Comparison of ENCODE assay signal across 8 cellular contexts in the genomic region with DNA sequence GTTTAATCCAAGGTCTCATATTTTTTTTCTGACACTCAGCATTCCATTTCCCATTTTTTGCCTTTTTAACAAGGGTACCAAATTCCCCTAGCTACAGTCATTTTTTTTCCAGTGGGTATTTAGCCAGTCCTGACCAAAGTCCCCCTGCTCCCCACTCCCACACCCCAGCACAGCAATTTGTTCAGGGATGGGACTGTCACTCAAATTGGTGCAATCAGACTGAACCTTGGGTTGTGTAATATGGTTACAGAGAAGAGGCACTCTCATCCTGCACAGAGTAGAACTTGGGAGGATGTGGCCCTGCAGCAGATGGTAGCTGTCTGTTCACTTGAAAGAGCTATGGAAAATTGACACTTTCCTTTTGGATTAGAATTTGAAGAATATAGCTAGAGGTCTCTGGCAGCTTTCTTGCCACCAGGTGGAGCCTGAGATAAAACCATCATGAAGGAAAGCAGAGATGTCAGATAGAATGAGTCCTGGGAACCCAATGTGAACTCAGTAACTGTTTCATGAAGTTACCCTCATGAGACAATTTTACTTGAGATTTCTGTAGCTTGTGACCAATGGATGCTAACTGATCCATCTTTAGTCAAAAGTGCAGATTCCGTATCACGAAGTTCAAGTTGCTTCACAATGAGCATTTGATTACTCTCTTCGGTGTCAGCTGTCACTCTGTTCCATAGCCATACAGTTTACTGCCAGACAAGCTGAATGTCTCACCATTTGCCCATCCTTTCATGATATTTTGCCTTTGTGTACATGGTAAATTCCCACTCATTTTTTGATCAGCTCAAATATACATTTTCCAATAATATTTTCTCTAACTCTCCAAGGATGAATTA.
DNase-seq lines count a peak whose midpoint lies in the region; ATAC-seq and TF ChIP-seq lines count a peak whose summit lies in the region.

No MANE protein-coding gene starts in this region.

- no peaks in the 10 kb centered on the region for H3K36me3 Mint-ChIP-seq in GM23338 (ENCODE audit: low read depth)
- no peaks in the 10 kb centered on the region for H3K36me3 Mint-ChIP-seq in mesothelial cell of epicardium
- H3K36me3 Mint-ChIP-seq in activated naive CD8-positive, alpha-beta T cell treated with anti-CD3 and anti-CD28 coated beads for 36 hours: no peaks in the 10 kb centered on the region

- no peaks in the 10 kb centered on the region; the same call in 1 of the 2 replicates for H3K4me1 ChIP-seq in GM23338 (ENCODE audit: insufficient read depth)

- no peaks in the 10 kb centered on the region for H3K9me2 ChIP-seq in GM23338 (ENCODE audit: insufficient read depth)

- no peak overlapping the region for H3K27ac Mint-ChIP-seq in GM23338
- H3K27ac Mint-ChIP-seq in mesothelial cell of epicardium: no peak overlapping the region
- H3K27ac Mint-ChIP-seq in activated naive CD8-positive, alpha-beta T cell treated with anti-CD3 and anti-CD28 coated beads for 36 hours: no peak overlapping the region

- H3K27ac ChIP-seq in GM23338 (ENCODE audit: low read depth): no peak overlapping the region
- no peak overlapping the region for H3K27ac ChIP-seq in brain microvascular endothelial cell

- H3K27me3 Mint-ChIP-seq in GM23338 (ENCODE audit: insufficient read depth, low read depth, poor library complexity): no peaks in the 10 kb centered on the region
- H3K27me3 Mint-ChIP-seq in mesothelial cell of epicardium (ENCODE audit: low read depth): no peaks in the 10 kb centered on the region
- no peaks in the 10 kb centered on the region for H3K27me3 Mint-ChIP-seq in activated naive CD8-positive, alpha-beta T cell treated with anti-CD3 and anti-CD28 coated beads for 36 hours

- H3K27me3 ChIP-seq in GM23338 (ENCODE audit: insufficient read depth): no peaks in the 10 kb centered on the region
- no peaks in the 10 kb centered on the region for H3K27me3 ChIP-seq in brain microvascular endothelial cell (replicated peaks)

- H3K4me3 ChIP-seq in GM23338: no peak overlapping the region
- H3K4me3 ChIP-seq in brain microvascular endothelial cell (ENCODE audit: low read depth, low read length): no peak overlapping the region

- H3K4me1 Mint-ChIP-seq in GM23338 (peaks cover 4% of the 10 kb centered on the region), mesothelial cell of epicardium (peaks cover 10% of the 10 kb centered on the region)
- no peaks in the 10 kb centered on the region for H3K4me1 Mint-ChIP-seq in activated naive CD8-positive, alpha-beta T cell treated with anti-CD3 and anti-CD28 coated beads for 36 hours

- H2AFZ ChIP-seq in GM23338: no peak overlapping the region

- H3K4me3 Mint-ChIP-seq in GM23338 (no peak overlapping the region), mesothelial cell of epicardium (no peak overlapping the region)
- no peak overlapping the region for H3K4me3 Mint-ChIP-seq in activated naive CD8-positive, alpha-beta T cell treated with anti-CD3 and anti-CD28 coated beads for 36 hours

- no peaks in the 10 kb centered on the region for H4K20me1 ChIP-seq in GM23338 (replicated peaks; ENCODE audit: insufficient read depth)

- no peaks in the 10 kb centered on the region for H3K79me2 ChIP-seq in GM23338 (replicated peaks; ENCODE audit: insufficient read depth)

- ATAC-seq in GM23338: peak; percentile 89
- no peak for ATAC-seq in HG03571 (IDR thresholded peaks at IDR 0.05; ENCODE audit: unreplicated experiment)

- in situ Hi-C loops in brain microvascular endothelial cell (cut with HindIII; ENCODE audit: low pct_ligation_motif_present, low sequenced_read_pairs): no loop called here

- H3K36me3 ChIP-seq in GM23338 (ENCODE audit: insufficient read depth): no peaks in the 10 kb centered on the region
- no peaks in the 10 kb centered on the region for H3K36me3 ChIP-seq in brain microvascular endothelial cell (replicated peaks)

- TF ChIP-seq CTCF in GM23338 (conservative IDR thresholded peaks at IDR 0.05; ENCODE audit: low read depth in 2 of 2): peak; percentile 71 to 81
- TF ChIP-seq CTCF in brain microvascular endothelial cell (IDR thresholded peaks at IDR 0.05; ENCODE audit: low read depth, low read length, missing control alignments): peak; percentile 84
- TF ChIP-seq CTCF in mesothelial cell of epicardium (IDR thresholded peaks at IDR 0.05; ENCODE audit: unreplicated experiment): peak; percentile 32

- DNase-seq in COR-L47 (lab: John Stamatoyannopoulos, UW): peak; percentile 34
- peak; percentile 72 for DNase-seq in GM23338 (ENCODE audit: low spot score)
- peak; percentile 86 for DNase-seq in NCI-H2171 treated with DMSO at 0.1 percent for 48 hours (lab: John Stamatoyannopoulos, UW)
- DNase-seq in brain microvascular endothelial cell: peak; percentile 64
- DNase-seq in mesothelial cell of epicardium (ENCODE audit: low spot score in 2 of 2, unreplicated experiment in 2 of 2): no peak
- no peak for DNase-seq in stimulated activated CD4-positive, alpha-beta T cell treated with anti-CD3 and anti-CD28 coated beads, Interleukin-4, amount 100 ng/mL, for 1 hour
- DNase-seq in activated naive CD8-positive, alpha-beta T cell treated with anti-CD3 and anti-CD28 coated beads for 36 hours: no peak

- H3F3A ChIP-seq in GM23338 (replicated peaks; ENCODE audit: low read depth): no peaks in the 10 kb centered on the region

- no peak overlapping the region for H3K4me2 ChIP-seq in GM23338

- H3K9me3 Mint-ChIP-seq in GM23338: no peaks in the 10 kb centered on the region
- H3K9me3 Mint-ChIP-seq in mesothelial cell of epicardium: no peaks in the 10 kb centered on the region
- H3K9me3 Mint-ChIP-seq in activated naive CD8-positive, alpha-beta T cell treated with anti-CD3 and anti-CD28 coated beads for 36 hours: no peaks in the 10 kb centered on the region

TF ChIP-seq in GM23338, 12 proteins besides CTCF, POLR2A, EP300 and RAD21 (continues in another document):
- TF ChIP-seq, protein P1, sequence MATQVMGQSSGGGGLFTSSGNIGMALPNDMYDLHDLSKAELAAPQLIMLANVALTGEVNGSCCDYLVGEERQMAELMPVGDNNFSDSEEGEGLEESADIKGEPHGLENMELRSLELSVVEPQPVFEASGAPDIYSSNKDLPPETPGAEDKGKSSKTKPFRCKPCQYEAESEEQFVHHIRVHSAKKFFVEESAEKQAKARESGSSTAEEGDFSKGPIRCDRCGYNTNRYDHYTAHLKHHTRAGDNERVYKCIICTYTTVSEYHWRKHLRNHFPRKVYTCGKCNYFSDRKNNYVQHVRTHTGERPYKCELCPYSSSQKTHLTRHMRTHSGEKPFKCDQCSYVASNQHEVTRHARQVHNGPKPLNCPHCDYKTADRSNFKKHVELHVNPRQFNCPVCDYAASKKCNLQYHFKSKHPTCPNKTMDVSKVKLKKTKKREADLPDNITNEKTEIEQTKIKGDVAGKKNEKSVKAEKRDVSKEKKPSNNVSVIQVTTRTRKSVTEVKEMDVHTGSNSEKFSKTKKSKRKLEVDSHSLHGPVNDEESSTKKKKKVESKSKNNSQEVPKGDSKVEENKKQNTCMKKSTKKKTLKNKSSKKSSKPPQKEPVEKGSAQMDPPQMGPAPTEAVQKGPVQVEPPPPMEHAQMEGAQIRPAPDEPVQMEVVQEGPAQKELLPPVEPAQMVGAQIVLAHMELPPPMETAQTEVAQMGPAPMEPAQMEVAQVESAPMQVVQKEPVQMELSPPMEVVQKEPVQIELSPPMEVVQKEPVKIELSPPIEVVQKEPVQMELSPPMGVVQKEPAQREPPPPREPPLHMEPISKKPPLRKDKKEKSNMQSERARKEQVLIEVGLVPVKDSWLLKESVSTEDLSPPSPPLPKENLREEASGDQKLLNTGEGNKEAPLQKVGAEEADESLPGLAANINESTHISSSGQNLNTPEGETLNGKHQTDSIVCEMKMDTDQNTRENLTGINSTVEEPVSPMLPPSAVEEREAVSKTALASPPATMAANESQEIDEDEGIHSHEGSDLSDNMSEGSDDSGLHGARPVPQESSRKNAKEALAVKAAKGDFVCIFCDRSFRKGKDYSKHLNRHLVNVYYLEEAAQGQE (IDR thresholded peaks at IDR 0.05; ENCODE audit: unreplicated experiment): no peak
- TF ChIP-seq CREB1 (CRISPR knock-in tag; IDR thresholded peaks at IDR 0.05; ENCODE audit: low read depth) (no peak), JUNB (IDR thresholded peaks at IDR 0.05; ENCODE audit: unreplicated experiment) (no peak), STAT1 (IDR thresholded peaks at IDR 0.05; ENCODE audit: unreplicated experiment) (no peak), EZH2phosphoT487 (IDR thresholded peaks at IDR 0.05; ENCODE audit: unreplicated experiment) (no peak), NANOG (IDR thresholded peaks at IDR 0.05; ENCODE audit: borderline replicate concordance) (no peak)

Comparison
In these comparisons a context has a peak if more than half of its experiments do, and no peak if none do; other contexts are left out.
1. DNase-seq: peak in COR-L47 (single experiment), GM23338 (single experiment), NCI-H2171 treated with DMSO at 0.1 percent for 48 hours (single experiment) and brain microvascular endothelial cell (single experiment); none in mesothelial cell of epicardium (0 of 2), stimulated activated CD4-positive, alpha-beta T cell treated with anti-CD3 and anti-CD28 coated beads, Interleukin-4, amount 100 ng/mL, for 1 hour (single experiment) and activated naive CD8-positive, alpha-beta T cell treated with anti-CD3 and anti-CD28 coated beads for 36 hours (single experiment).
2. CTCF ChIP-seq: peak in every context shown above with its lines; median percentile 84 in brain microvascular endothelial cell; 76 in GM23338; 32 in mesothelial cell of epicardium.